ENCODE assay signal across 8 cellular contexts in the genomic region with DNA sequence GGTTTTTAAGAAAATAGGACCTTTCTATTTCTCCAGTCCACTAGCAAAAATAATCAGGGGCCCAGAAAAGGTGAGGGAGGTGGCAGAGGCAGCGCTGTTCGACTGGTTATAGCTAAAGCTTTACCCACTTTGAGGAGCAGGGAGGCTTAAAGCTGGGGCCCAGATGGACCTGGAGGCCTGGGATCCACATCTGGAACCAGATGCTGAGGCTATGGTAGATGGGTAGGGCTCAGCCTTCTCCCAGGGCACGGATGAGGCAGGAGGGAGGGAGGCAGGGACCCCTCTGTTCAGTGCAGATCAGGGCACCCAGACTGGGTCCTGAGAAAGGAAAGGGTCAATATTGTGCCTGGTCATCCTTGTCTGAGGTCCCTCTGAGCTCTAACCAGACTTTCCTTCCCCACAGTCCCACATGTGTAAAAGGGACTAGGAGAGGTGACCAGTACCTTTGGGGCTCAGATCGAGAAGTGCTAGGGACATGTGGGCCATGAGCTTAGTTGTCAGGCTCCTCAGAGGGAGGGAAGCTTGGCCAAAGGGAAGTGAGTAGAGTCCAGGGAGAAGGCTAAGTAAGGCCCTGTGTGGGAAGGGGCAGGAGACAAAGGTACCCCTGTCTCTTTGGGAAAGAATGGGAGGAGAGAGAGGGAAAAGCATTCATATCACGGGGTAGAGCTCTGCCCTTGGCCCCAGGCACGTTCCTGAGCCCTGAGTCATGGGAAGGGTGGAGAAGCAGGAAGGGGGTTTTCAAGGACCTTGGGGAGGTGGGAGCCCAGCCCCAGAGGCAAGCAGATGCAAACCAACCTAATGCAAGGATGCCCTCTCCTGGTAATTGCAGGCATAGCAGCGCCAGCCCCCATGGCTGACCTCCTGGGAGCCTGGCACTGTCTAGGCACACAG. TPM values are rescaled to one million over a fixed set of nuclear protein-coding genes. Genes with fewer than 3 reads are reported as not detected.
A peak's percentile ranks its signal among the peaks of the same experiment; 100 is the strongest.
DNase-seq lines count a peak whose midpoint lies in the region; ATAC-seq and TF ChIP-seq lines count a peak whose summit lies in the region.

No MANE protein-coding gene starts in this region.

- H3K9ac ChIP-seq in Karpas-422 (ENCODE audit: low read length), result no peak overlapping the region

- H3K9me2 ChIP-seq in Karpas-422 (replicated peaks; ENCODE audit: insufficient read depth, low read length), result no peaks in the 10 kb centered on the region

- TF ChIP-seq CTCF in RWPE1 (conservative IDR thresholded peaks at IDR 0.05; ENCODE audit: low read depth), result peak; percentile 96
- TF ChIP-seq CTCF in foreskin keratinocyte (conservative IDR thresholded peaks at IDR 0.05), result peak; percentile 97

- no peaks in the 10 kb centered on the region for H3K79me2 ChIP-seq in Karpas-422 (ENCODE audit: low read length)

- POLR2A ChIA-PET in RWPE1 (lab: Yijun Ruan, JAX; ENCODE audit: low non-redundant PET), result interaction anchor here (0.5 to 1.7 kb wide), 3 partner anchors 8 to 31 kb away, joined by 4 to 5 read pairs (median 5); no protein-coding TSS in a partner anchor

- no peaks in the 10 kb centered on the region for H4K20me1 ChIP-seq in Karpas-422 (ENCODE audit: insufficient read depth, low read depth, low read length)

- peaks cover 14% of the 10 kb centered on the region for H3K4me1 ChIP-seq in Karpas-422 (ENCODE audit: low read length)
- H3K4me1 ChIP-seq in foreskin keratinocyte, result peaks cover 36% of the 10 kb centered on the region

- DNase-seq in DMS153 (lab: John Stamatoyannopoulos, UW), result peak; percentile 77
- DNase-seq in Karpas-422, result peak; percentile 90
- peak; percentile 90 for DNase-seq in RWPE1 (ENCODE audit: low spot score)
- DNase-seq in activated naive CD4-positive, alpha-beta T cell (lab: John Stamatoyannopoulos, UW), result peak; percentile 59 to 73 (median 68)
- DNase-seq in foreskin keratinocyte, result peak; percentile 89 to 95
- peak; percentile 89 for DNase-seq in non-pigmented ciliary epithelial cell (ENCODE audit: low read depth)
- peak; percentile 89 for DNase-seq in superior temporal gyrus (ENCODE audit: extremely low spot score)

- no peak overlapping the region for H2AFZ ChIP-seq in Karpas-422 (ENCODE audit: low read length)

- no peak overlapping the region for H3K4me2 ChIP-seq in Karpas-422 (ENCODE audit: low read depth, low read length, poor library complexity, severe bottlenecking)

- no peaks in the 10 kb centered on the region for H3K9me3 ChIP-seq in Karpas-422 (ENCODE audit: low read length)

- H3K27me3 ChIP-seq in Karpas-422 (ENCODE audit: low read length) (no peaks in the 10 kb centered on the region), foreskin keratinocyte (no peaks in the 10 kb centered on the region)

- H3K27ac ChIP-seq in Karpas-422 (ENCODE audit: low read length) (no peak overlapping the region), RWPE1 (peak overlapping the region; percentile 100), foreskin keratinocyte (peak overlapping the region; percentile 77)

- H3K36me3 ChIP-seq in Karpas-422 (ENCODE audit: insufficient read depth, low read length), result no peaks in the 10 kb centered on the region

- ATAC-seq in foreskin keratinocyte (peak; percentile 67), HG03139 (IDR thresholded peaks at IDR 0.05; ENCODE audit: unreplicated experiment) (no peak)

- CTCF ChIA-PET in RWPE1 (lab: Yijun Ruan, JAX), result interaction anchor here (0.6 to 4.5 kb wide), 23 partner anchors 8 to 101 kb away, joined by 3 to 57 read pairs (median 4); no protein-coding TSS in a partner anchor

- no peak overlapping the region for H3K4me3 ChIP-seq in Karpas-422 (ENCODE audit: low read length)

RNA-seq across cellular contexts. Expression of a gene that starts 15.4 kb away (rescaled TPM):
- 27.5 and 41.6 TPM in 2 replicates for total RNA-seq in Karpas-422 (2014; rRNA removed; shearing (Covaris generic); ENCODE audit: low replicate concordance)
- 816 and 822 TPM in 2 replicates for total RNA-seq in foreskin keratinocyte
- polyA plus RNA-seq in foreskin keratinocyte, result 810 and 877 TPM in 2 replicates

RNA-seq across cellular contexts. Expression of a gene that starts 23.5 kb away (rescaled TPM):
- 46.7 and 66.7 TPM in 2 replicates for total RNA-seq in Karpas-422 (2014; rRNA removed; shearing (Covaris generic); ENCODE audit: low replicate concordance)
- 9.7 and 9.9 TPM in 2 replicates for total RNA-seq in foreskin keratinocyte
- 9.3 TPM in 2 replicates for polyA plus RNA-seq in foreskin keratinocyte

RNA-seq across cellular contexts. Expression of a gene that starts 47.7 kb away (rescaled TPM):
- total RNA-seq in Karpas-422 (2014; rRNA removed; shearing (Covaris generic); ENCODE audit: low replicate concordance), result 2.3 and 2.5 TPM in 2 replicates
- total RNA-seq in foreskin keratinocyte, result 3.5 and 4.1 TPM in 2 replicates
- 3.4 TPM in 2 replicates for polyA plus RNA-seq in foreskin keratinocyte

Comparison
In these comparisons a context has a peak if more than half of its experiments do, and no peak if none do; other contexts are left out.
1. RNA of a gene that starts 15.4 kb away (total RNA-seq): 816 to 822 TPM in foreskin keratinocyte; 27.5 to 41.6 TPM in Karpas-422; every median in the first group is over 10 times any median in the second.
2. Peak in every context shown above with its lines, with median percentiles within 50 percentile points of each other: DNase-seq.